ENCODE assay signal across 28 cellular contexts in genomic region chr10:22258471-22258870, GRCh38. TPM values are rescaled to one million over a fixed set of nuclear protein-coding genes. Genes with fewer than 3 reads are reported as not detected.
DNase-seq lines count a peak whose midpoint lies in the region; ATAC-seq and TF ChIP-seq lines count a peak whose summit lies in the region.
"Had no signal": no experiment of that assay in that cellular context is flagged by ENCODE, and none has a peak within 500 bp of the region (broad histone marks: within the 10 kb centered on the region; RNA-seq: fewer than 3 reads in every experiment).

No MANE protein-coding gene starts in this region.

- H3K4me3 ChIP-seq in KMS-11 (IDR thresholded peaks at IDR 0.05; ENCODE audit: insufficient read depth, low read depth, low read length): no peak overlapping the region
- H3K4me3 ChIP-seq: BLaER1 treated with 17β-estradiol and CSF1 and Interleukin-3, amounts not matched to agents 10 nM and 100 nM; GM12878 had no signal

- no peaks in the 10 kb centered on the region for H3K36me3 ChIP-seq in KMS-11 (ENCODE audit: insufficient read depth)
- H3K36me3 ChIP-seq: BLaER1 treated with 17β-estradiol and CSF1 and Interleukin-3, amounts not matched to agents 10 nM and 100 nM had no signal

- 0 out of 2 replicates have a peak overlapping the region, but pooled peaks have one; percentile 2 for H2AFZ ChIP-seq in KMS-11 (ENCODE audit: low read depth)

- H3K9me3 ChIP-seq in T-helper 17 cell (ENCODE audit: control insufficient read depth, low read length, poor library complexity, severe bottlenecking): no peaks in the 10 kb centered on the region
- H3K9me3 ChIP-seq: BLaER1 treated with 17β-estradiol and CSF1 and Interleukin-3, amounts not matched to agents 10 nM and 100 nM had no signal

- ATAC-seq in T-helper 17 cell: no peak
- ATAC-seq in GM18909 (IDR thresholded peaks at IDR 0.05; ENCODE audit: poor library complexity, unreplicated experiment): no peak
- ATAC-seq in GM19455 (IDR thresholded peaks at IDR 0.05; ENCODE audit: unreplicated experiment): no peak

- peak overlapping the region; percentile 97 for H3K4me2 ChIP-seq in KMS-11
- H3K4me2 ChIP-seq: BLaER1 treated with 17β-estradiol and CSF1 and Interleukin-3, amounts not matched to agents 10 nM and 100 nM had no signal

- DNase-seq in T-helper 17 cell: no peak
- DNase-seq in myocyte (ENCODE audit: low read depth): peak; percentile 61
- DNase-seq in superior temporal gyrus (ENCODE audit: extremely low spot score): peak; percentile 64
- no peak for DNase-seq in KBM-7
- DNase-seq: CD4-positive, alpha-beta T cell; DMS 273 treated with DMSO at 0.1 percent for 48 hours; DMS79; EL; GDM1; HCEC 1CT; IMR-90; MV-4-11; NCI-H1105; NCI-H1930; NCI-H2107; NCI-H446; NCI-H524 treated with DMSO at 0.1 percent for 48 hours; NCI-H82; Right ventricle myocardium superior; RPMI8226 had no signal

- H3K4me3 Mint-ChIP-seq in T-helper 17 cell: no peak overlapping the region
- H3K4me3 Mint-ChIP-seq: CD4-positive, alpha-beta T cell had no signal

- no peak for TF ChIP-seq CTCF in KMS-11 (conservative IDR thresholded peaks at IDR 0.05; ENCODE audit: low read depth, low read length)

- H3K4me1 ChIP-seq in KMS-11 (ENCODE audit: low read depth, poor library complexity, severe bottlenecking): peaks cover 52% of the 10 kb centered on the region

- peaks cover 9% of the 10 kb centered on the region for H3K4me1 Mint-ChIP-seq in T-helper 17 cell

- no peaks in the 10 kb centered on the region for H3K27me3 ChIP-seq in KMS-11 (ENCODE audit: insufficient read depth, low read depth)

- peaks cover 10% of the 10 kb centered on the region for H3K27me3 Mint-ChIP-seq in T-helper 17 cell

- peaks cover 58% of the 10 kb centered on the region for H3K79me2 ChIP-seq in KMS-11 (ENCODE audit: insufficient read depth, low read depth)

- H3K36me3 Mint-ChIP-seq in T-helper 17 cell (ENCODE audit: low read depth): peaks cover 3% of the 10 kb centered on the region

- H3K27ac ChIP-seq in KMS-11: peak overlapping the region; percentile 95
- H3K27ac ChIP-seq: BLaER1 treated with 17β-estradiol and CSF1 and Interleukin-3, amounts not matched to agents 10 nM and 100 nM had no signal

- H4K20me1 ChIP-seq in KMS-11 (ENCODE audit: insufficient read depth): no peaks in the 10 kb centered on the region

- H3K9ac ChIP-seq in KMS-11: peak overlapping the region; percentile 97
- H3K9ac ChIP-seq: BLaER1 treated with 17β-estradiol and CSF1 and Interleukin-3, amounts not matched to agents 10 nM and 100 nM had no signal

- peak overlapping the region; percentile 19 for H3K27ac Mint-ChIP-seq in T-helper 17 cell
- H3K27ac Mint-ChIP-seq: CD4-positive, alpha-beta T cell had no signal

- in situ Hi-C loops in KBM-7 (cut with MboI; ENCODE audit: low pct_unique_long_range_greater_than_20kb, low sequenced_read_pairs): no loop called here

RNA-seq across cellular contexts. Expression of gene EBLN1, which starts 40.7 kb away (rescaled TPM):
- total RNA-seq in T-helper 17 cell (not detected), myocyte (not detected in 2 replicates)
- not detected for polyA plus RNA-seq in myocyte (2012)
- total RNA-seq: A172; CD4-positive, alpha-beta T cell; GM12878; H1; IMR-90; MCF 10A; Right ventricle myocardium superior had no signal
- polyA plus RNA-seq: GM12878, H1, IMR-90 had no signal

RNA-seq across cellular contexts. Expression of gene COMMD3, which starts 57.7 kb away (rescaled TPM):
- 10 to 100 TPM; 35.0 to 37.3 TPM for total RNA-seq in T-helper 17 cell
- 50.9 and 96.0 TPM in 2 replicates for total RNA-seq in myocyte
- 57.0 TPM for polyA plus RNA-seq in myocyte (2012)

Comparison
In these comparisons a context has a peak if more than half of its experiments do, and no peak if none do; other contexts are left out.
1. DNase-seq: peak in myocyte (single experiment) and superior temporal gyrus (single experiment); none in T-helper 17 cell (0 of 3) and KBM-7 (single experiment).